8 cellular contexts compared by ENCODE assay signal in the genomic region with DNA sequence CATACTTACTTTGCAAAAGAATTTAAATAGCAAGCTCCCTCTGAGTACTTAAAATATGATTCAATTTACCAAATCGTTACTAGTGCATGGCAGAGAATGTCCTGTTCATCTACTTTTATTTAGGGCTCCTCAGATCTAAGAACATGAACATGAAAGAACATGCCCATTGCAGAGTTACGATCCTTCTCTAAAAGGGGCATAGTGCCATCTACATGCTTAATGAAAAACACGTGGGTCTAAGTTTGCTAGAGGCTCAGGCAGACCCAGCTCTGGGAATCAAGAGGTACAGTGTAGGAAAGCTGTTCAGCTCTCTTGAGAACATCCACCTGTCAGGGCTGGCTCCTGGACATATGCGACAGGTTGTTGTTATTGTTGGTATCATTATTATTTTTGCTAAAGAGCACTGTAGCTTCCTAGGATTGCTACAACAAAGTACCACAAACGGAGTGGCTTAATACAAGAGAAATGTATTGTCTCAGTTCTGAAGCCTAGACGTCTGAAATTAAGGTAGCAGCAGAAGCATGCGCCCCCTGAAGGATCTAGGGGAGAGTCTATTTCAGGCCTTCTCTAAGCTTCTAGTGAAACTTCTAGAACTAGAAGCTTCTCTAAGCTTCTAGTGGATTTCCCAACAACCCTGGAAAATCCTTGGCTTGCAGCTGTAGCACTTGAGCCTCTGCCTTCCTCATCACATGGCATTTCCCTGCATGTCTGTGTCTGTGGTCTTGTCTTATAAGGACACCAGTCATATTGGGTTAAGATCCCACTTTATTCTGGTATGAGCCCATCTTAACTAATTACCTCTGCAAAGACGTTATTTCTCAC.
DNase-seq lines count a peak whose midpoint lies in the region; ATAC-seq and TF ChIP-seq lines count a peak whose summit lies in the region.

No MANE protein-coding gene starts in this region.

- H3K56ac ChIP-seq in H9 (ENCODE audit: insufficient read length, low read depth, low read length), result no peak overlapping the region

- no peaks in the 10 kb centered on the region for H3K36me3 ChIP-seq in BLaER1

- H2BK20ac ChIP-seq in H9 (ENCODE audit: low read depth, low read length, poor library complexity, severe bottlenecking), result no peak overlapping the region

- H2AK5ac ChIP-seq in H9 (ENCODE audit: insufficient read length, low read length), result no peak overlapping the region

- H2AFZ ChIP-seq in H9 (ENCODE audit: low read length), result no peak overlapping the region

- H3K9me3 Mint-ChIP-seq in H9, result no peaks in the 10 kb centered on the region
- no peaks in the 10 kb centered on the region for H3K9me3 Mint-ChIP-seq in Calu3 (ENCODE audit: low read depth, unreplicated experiment)

- H3K9me3 ChIP-seq in BLaER1 (no peaks in the 10 kb centered on the region), H9 (ENCODE audit: control insufficient read depth, low read depth, low read length) (no peaks in the 10 kb centered on the region)

- H3K23me2 ChIP-seq in H9 (ENCODE audit: insufficient read length, low read depth, low read length, poor library complexity, severe bottlenecking), result no peaks in the 10 kb centered on the region

- H4K20me1 ChIP-seq in BLaER1 (no peaks in the 10 kb centered on the region), H9 (ENCODE audit: control insufficient read depth, insufficient read depth, insufficient read length) (no peaks in the 10 kb centered on the region)

- no peaks in the 10 kb centered on the region for H3K79me2 ChIP-seq in H9 (ENCODE audit: insufficient read depth, low read length)

- H3K27me3 ChIP-seq in BLaER1, result no peaks in the 10 kb centered on the region
- H3K27me3 ChIP-seq in H9 (ENCODE audit: insufficient read depth, low read length), result no peaks in the 10 kb centered on the region

- peak; percentile 41; the same call in 2 of the 3 replicates for TF ChIP-seq CTCF in H9 (conservative IDR thresholded peaks at IDR 0.05)
- no peak for TF ChIP-seq CTCF in Calu3 (IDR thresholded peaks at IDR 0.05; ENCODE audit: unreplicated experiment)

- no CpG with 5 or more reads among the region's 8 CpGs for WGBS in H9 (ENCODE audit: extremely low coverage, insufficient read length, low lambda C conversion rate)

- no peak overlapping the region for H3K18ac ChIP-seq in H9 (ENCODE audit: insufficient read length, low read depth, low read length)

- no peak overlapping the region for H2BK15ac ChIP-seq in H9 (ENCODE audit: low read depth, low read length)

- H3K23ac ChIP-seq in H9 (ENCODE audit: insufficient read length, low read depth, low read length), result no peak overlapping the region

- intact Hi-C loops in Calu3 (cut with micrococcal nuclease; ENCODE audit: unreplicated experiment), result no loop called here

- no peak for DNase-seq in H9
- DNase-seq in OCI-M1 (lab: John Stamatoyannopoulos, UW), result peak; percentile 23
- peak; percentile 29 for DNase-seq in foreskin melanocyte
- no peak for DNase-seq in GM19240 (ENCODE audit: insufficient read length, low spot score)
- DNase-seq in SKM-1 (lab: John Stamatoyannopoulos, UW; ENCODE audit: unreplicated experiment), result no peak
- DNase-seq in Calu3, result no peak

- H3K4me3 Mint-ChIP-seq in H9, result no peak overlapping the region
- H3K4me3 Mint-ChIP-seq in Calu3 (ENCODE audit: low read depth, unreplicated experiment), result no peak overlapping the region

- H2BK5ac ChIP-seq in H9 (ENCODE audit: insufficient read length, low read length), result no peak overlapping the region

- H3K4me3 ChIP-seq in BLaER1, result no peak overlapping the region

- H3K9ac ChIP-seq in BLaER1, result no peak overlapping the region
- no peak overlapping the region for H3K9ac ChIP-seq in H9 (ENCODE audit: extremely low read depth, insufficient read length, low read length)

- CTCF ChIA-PET in Calu3 (lab: Charles Lee), result no interaction called here

- H3K14ac ChIP-seq in H9 (ENCODE audit: insufficient read depth, low read length), result no peak overlapping the region

- ATAC-seq in GM18870 (IDR thresholded peaks at IDR 0.05; ENCODE audit: unreplicated experiment), result no peak

- no peak overlapping the region for H2BK120ac ChIP-seq in H9 (ENCODE audit: low read depth, low read length, poor library complexity, severe bottlenecking)

- H3K27me3 Mint-ChIP-seq in H9 (ENCODE audit: low read depth) (peaks cover 13% of the 10 kb centered on the region; the same call in 1 of the 2 replicates), Calu3 (ENCODE audit: unreplicated experiment) (no peaks in the 10 kb centered on the region)

- H3T11ph ChIP-seq in H9 (ENCODE audit: low read length), result no peak overlapping the region

- BruUV-seq in Calu3 (replicated peaks; lab: Mats Ljungman, UMichigan), result no TSS peak

- no peak overlapping the region for H4K5ac ChIP-seq in H9 (ENCODE audit: insufficient read length, low read depth, low read length)

- H3K4me2 ChIP-seq in BLaER1 (peak overlapping the region; percentile 64), H9 (ENCODE audit: insufficient read depth, insufficient read length, low read length) (no peak overlapping the region)

- no peak overlapping the region for H3K4ac ChIP-seq in H9 (ENCODE audit: low read depth, low read length)

- H3K4me1 Mint-ChIP-seq in H9, result peaks cover 29 to 30% of the 10 kb centered on the region in 2 experiments
- no peaks in the 10 kb centered on the region for H3K4me1 Mint-ChIP-seq in Calu3 (ENCODE audit: low read depth, unreplicated experiment)

- H3K79me1 ChIP-seq in H9 (ENCODE audit: insufficient read depth, low read depth, low read length, poor library complexity, severe bottlenecking), result no peaks in the 10 kb centered on the region

- H3K27ac ChIP-seq in BLaER1 (no peak overlapping the region), H9 (ENCODE audit: insufficient read length, low read depth, low read length) (no peak overlapping the region)

- no peak overlapping the region for H2BK12ac ChIP-seq in H9 (ENCODE audit: insufficient read length, low read depth, low read length)

- H3K4me1 ChIP-seq in BLaER1 (peaks cover 15% of the 10 kb centered on the region), H9 (ENCODE audit: insufficient read depth, low read length) (no peaks in the 10 kb centered on the region)

- no peak overlapping the region; a peak in 1 of 7 replicates for H3K27ac Mint-ChIP-seq in H9
- H3K27ac Mint-ChIP-seq in Calu3 (ENCODE audit: unreplicated experiment), result no peak overlapping the region

- no peak overlapping the region for H4K91ac ChIP-seq in H9 (ENCODE audit: insufficient read length, low read depth, low read length)

- H3K36me3 Mint-ChIP-seq in H9 (ENCODE audit: insufficient read depth in 1 of 3, low read depth in 3 of 3) (no peaks in the 10 kb centered on the region), Calu3 (ENCODE audit: insufficient read depth, unreplicated experiment) (no peaks in the 10 kb centered on the region)

- H4K8ac ChIP-seq in H9 (replicated peaks; ENCODE audit: insufficient read length, low read depth, low read length), result no peak overlapping the region

Comparison
In these comparisons a context has a peak if more than half of its experiments do, and no peak if none do; other contexts are left out.
1. DNase-seq: peak in OCI-M1 (single experiment) and foreskin melanocyte (single experiment); none in H9 (single experiment), GM19240 (single experiment), SKM-1 (single experiment) and Calu3 (single experiment).